9 cellular contexts compared by ENCODE assay signal in the genomic region with DNA sequence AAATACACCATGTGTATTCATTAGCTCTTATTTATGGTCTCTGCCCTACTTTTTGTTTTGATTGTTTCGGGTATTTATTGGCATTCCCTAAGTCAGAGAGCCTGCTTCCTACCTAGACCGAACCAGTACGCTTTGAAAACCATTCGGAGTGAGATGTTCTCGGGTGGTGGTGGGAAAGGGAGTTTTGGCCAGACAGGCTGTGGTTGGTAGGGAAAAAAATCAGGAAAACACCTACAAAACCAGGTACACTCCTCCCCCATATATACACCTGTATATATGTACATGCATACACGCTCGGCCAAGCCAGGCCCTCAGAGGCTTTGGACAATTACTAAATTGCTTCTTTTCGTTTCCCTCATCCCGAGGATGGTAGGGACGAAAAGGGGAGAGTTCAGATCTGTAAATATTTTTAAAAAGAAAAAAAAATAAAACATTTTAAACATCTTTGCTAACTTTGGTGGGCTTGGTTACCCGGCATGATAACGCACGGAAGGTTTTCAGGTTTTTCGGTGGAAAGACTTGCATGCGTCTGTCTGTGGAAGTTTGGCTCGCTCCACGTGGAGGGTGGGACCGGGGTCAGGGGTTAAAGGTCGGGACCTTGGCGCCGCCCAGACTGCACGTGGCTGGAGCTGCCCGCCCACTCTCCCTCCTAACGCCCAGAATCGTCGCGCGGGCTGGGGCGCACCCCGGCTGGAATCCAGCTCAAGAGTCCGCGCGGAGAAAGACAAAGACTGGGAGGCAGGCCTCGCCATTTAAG. TPM values are rescaled to one million over a fixed set of nuclear protein-coding genes. Genes with fewer than 3 reads are reported as not detected.
DNase-seq lines count a peak whose midpoint lies in the region; ATAC-seq and TF ChIP-seq lines count a peak whose summit lies in the region.
"Had no signal": no experiment of that assay in that cellular context is flagged by ENCODE, and none has a peak within 500 bp of the region (broad histone marks: within the 10 kb centered on the region; RNA-seq: fewer than 3 reads in every experiment).

No MANE protein-coding gene starts in this region.

- H3K9me3 ChIP-seq in iPS-18a (ENCODE audit: control insufficient read depth, low read depth, low read length) = no peaks in the 10 kb centered on the region

- POLR2A ChIA-PET in activated CD4-positive, alpha-beta T cell treated with anti-CD3 and anti-CD28 coated beads for 36 hours (lab: Charles Lee) = interaction anchor here (0.9 kb wide), 1 partner anchor 17 kb away, joined by 3 read pairs; no protein-coding TSS in a partner anchor

- peaks cover 51% of the 10 kb centered on the region for H3K4me1 ChIP-seq in iPS-18a (ENCODE audit: control insufficient read depth, low read depth, low read length)

- no peaks in the 10 kb centered on the region for H3K9me3 Mint-ChIP-seq in activated CD4-positive, alpha-beta T cell treated with anti-CD3 and anti-CD28 coated beads for 36 hours (ENCODE audit: low read depth)
- no peaks in the 10 kb centered on the region for H3K9me3 Mint-ChIP-seq in activated T-helper 1 cell treated with anti-CD3 and anti-CD28 coated beads, Interleukin-12 subunit alpha, Interleukin-12 subunit beta, Interleukin-2, Interleukin-4 antibody, amounts not matched to agents 30 ng/mL and 10 ng/mL and 1 ng/mL, durations not matched to agents 14 hours and 24 hours and 36 hours
- no peaks in the 10 kb centered on the region for H3K9me3 Mint-ChIP-seq in stimulated activated naive B cell treated with anti-CD40 and anti-IgM and Interleukin-4, amounts not matched to agents 10 μg/mL and 1 μg/mL and 100 μg/mL, for 72 hours

- H3K27me3 Mint-ChIP-seq in activated CD4-positive, alpha-beta T cell treated with anti-CD3 and anti-CD28 coated beads for 36 hours = peaks cover 29% of the 10 kb centered on the region
- peaks cover 36% of the 10 kb centered on the region for H3K27me3 Mint-ChIP-seq in activated T-helper 1 cell treated with anti-CD3 and anti-CD28 coated beads, Interleukin-12 subunit alpha, Interleukin-12 subunit beta, Interleukin-2, Interleukin-4 antibody, amounts not matched to agents 30 ng/mL and 10 ng/mL and 1 ng/mL, durations not matched to agents 14 hours and 24 hours and 36 hours (ENCODE audit: insufficient read depth)
- peaks cover 28 to 51% of the 10 kb centered on the region in 2 donors for H3K27me3 Mint-ChIP-seq in stimulated activated naive B cell treated with anti-CD40 and anti-IgM and Interleukin-4, amounts not matched to agents 10 μg/mL and 1 μg/mL and 100 μg/mL, for 72 hours

- peaks cover 11% of the 10 kb centered on the region for H3K36me3 Mint-ChIP-seq in activated CD4-positive, alpha-beta T cell treated with anti-CD3 and anti-CD28 coated beads for 36 hours (ENCODE audit: low read depth)
- H3K36me3 Mint-ChIP-seq in activated T-helper 1 cell treated with anti-CD3 and anti-CD28 coated beads, Interleukin-12 subunit alpha, Interleukin-12 subunit beta, Interleukin-2, Interleukin-4 antibody, amounts not matched to agents 30 ng/mL and 10 ng/mL and 1 ng/mL, durations not matched to agents 14 hours and 24 hours and 36 hours (ENCODE audit: low read depth) = peaks cover 10% of the 10 kb centered on the region
- H3K36me3 Mint-ChIP-seq in stimulated activated naive B cell treated with anti-CD40 and anti-IgM and Interleukin-4, amounts not matched to agents 10 μg/mL and 1 μg/mL and 100 μg/mL, for 72 hours = peaks cover 6 to 8% of the 10 kb centered on the region in 2 donors

- no peak overlapping the region for H3K27ac ChIP-seq in iPS-18a (ENCODE audit: low read length)

- peak overlapping the region; percentile 31 for H3K27ac Mint-ChIP-seq in activated CD4-positive, alpha-beta T cell treated with anti-CD3 and anti-CD28 coated beads for 36 hours
- H3K27ac Mint-ChIP-seq in activated T-helper 1 cell treated with anti-CD3 and anti-CD28 coated beads, Interleukin-12 subunit alpha, Interleukin-12 subunit beta, Interleukin-2, Interleukin-4 antibody, amounts not matched to agents 30 ng/mL and 10 ng/mL and 1 ng/mL, durations not matched to agents 14 hours and 24 hours and 36 hours = peak overlapping the region; percentile 56
- peak overlapping the region; percentile 65 for H3K27ac Mint-ChIP-seq in stimulated activated naive B cell treated with anti-CD40 and anti-IgM and Interleukin-4, amounts not matched to agents 10 μg/mL and 1 μg/mL and 100 μg/mL, for 72 hours

- peak overlapping the region; percentile 76 for H3K9ac ChIP-seq in iPS-18a (ENCODE audit: low read length)

- CTCF ChIA-PET in activated CD4-positive, alpha-beta T cell treated with anti-CD3 and anti-CD28 coated beads for 36 hours (lab: Charles Lee) = interaction anchor here (0.7 to 2.8 kb wide), 7 partner anchors 10 to 408 kb away, joined by 4 to 10 read pairs (median 6); no protein-coding TSS in a partner anchor

- DNase-seq in activated CD4-positive, alpha-beta T cell treated with anti-CD3 and anti-CD28 coated beads for 36 hours = no peak
- no peak for DNase-seq in activated CD4-positive, alpha-beta T cell treated with anti-CD3 and anti-CD28 coated beads for 1 hour
- DNase-seq in activated T-helper 1 cell treated with anti-CD3 and anti-CD28 coated beads, Interleukin-12 subunit alpha, Interleukin-12 subunit beta, Interleukin-2, Interleukin-4 antibody, amounts not matched to agents 30 ng/mL and 10 ng/mL and 1 ng/mL, durations not matched to agents 14 hours and 24 hours and 36 hours (ENCODE audit: low spot score) = no peak
- no peak for DNase-seq in stimulated activated naive B cell treated with anti-CD40 and anti-IgM and Interleukin-4, amounts not matched to agents 10 μg/mL and 1 μg/mL and 100 μg/mL, for 72 hours
- no peak for DNase-seq in omental fat pad (ENCODE audit: low spot score)
- no peak for DNase-seq in activated effector memory CD4-positive, alpha-beta T cell treated with Interleukin-2 at 50 U/mL for 16 hours

- H3K4me1 Mint-ChIP-seq in activated CD4-positive, alpha-beta T cell treated with anti-CD3 and anti-CD28 coated beads for 36 hours = peaks cover 57% of the 10 kb centered on the region
- H3K4me1 Mint-ChIP-seq in activated T-helper 1 cell treated with anti-CD3 and anti-CD28 coated beads, Interleukin-12 subunit alpha, Interleukin-12 subunit beta, Interleukin-2, Interleukin-4 antibody, amounts not matched to agents 30 ng/mL and 10 ng/mL and 1 ng/mL, durations not matched to agents 14 hours and 24 hours and 36 hours (ENCODE audit: low read depth) = peaks cover 37% of the 10 kb centered on the region
- H3K4me1 Mint-ChIP-seq in stimulated activated naive B cell treated with anti-CD40 and anti-IgM and Interleukin-4, amounts not matched to agents 10 μg/mL and 1 μg/mL and 100 μg/mL, for 72 hours = peaks cover 19 to 44% of the 10 kb centered on the region in 2 donors

- TF ChIP-seq CTCF in omental fat pad (IDR thresholded peaks at IDR 0.05) = no peak

- peak overlapping the region; percentile 60 for H3K4me3 Mint-ChIP-seq in activated CD4-positive, alpha-beta T cell treated with anti-CD3 and anti-CD28 coated beads for 36 hours
- H3K4me3 Mint-ChIP-seq in activated T-helper 1 cell treated with anti-CD3 and anti-CD28 coated beads, Interleukin-12 subunit alpha, Interleukin-12 subunit beta, Interleukin-2, Interleukin-4 antibody, amounts not matched to agents 30 ng/mL and 10 ng/mL and 1 ng/mL, durations not matched to agents 14 hours and 24 hours and 36 hours = peak overlapping the region; percentile 71
- peak overlapping the region; percentile 81 to 83 for H3K4me3 Mint-ChIP-seq in stimulated activated naive B cell treated with anti-CD40 and anti-IgM and Interleukin-4, amounts not matched to agents 10 μg/mL and 1 μg/mL and 100 μg/mL, for 72 hours

- ATAC-seq in activated CD4-positive, alpha-beta T cell treated with anti-CD3 and anti-CD28 coated beads for 36 hours = no peak
- no peak for ATAC-seq in stimulated activated naive B cell treated with anti-CD40 and anti-IgM and Interleukin-4, amounts not matched to agents 10 μg/mL and 1 μg/mL and 100 μg/mL, for 72 hours (replicated peaks)
- ATAC-seq in omental fat pad (ENCODE audit: low FRiP score) = no peak
- ATAC-seq in HG02763 (IDR thresholded peaks at IDR 0.05; ENCODE audit: unreplicated experiment) = no peak

- H3K4me3 ChIP-seq in iPS-18a (ENCODE audit: low read length) = peak overlapping the region; percentile 64

- H3K27me3 ChIP-seq in iPS-18a (ENCODE audit: control insufficient read depth, insufficient read depth, low read length) = peaks cover 84% of the 10 kb centered on the region

- peaks cover under 1% of the 10 kb centered on the region for H3K36me3 ChIP-seq in iPS-18a (ENCODE audit: control insufficient read depth, low read depth, low read length)

- intact Hi-C loops in activated CD4-positive, alpha-beta T cell treated with anti-CD3 and anti-CD28 coated beads for 36 hours (cut with DNase I, micrococcal nuclease) = loop anchor here (5.0 to 10.0 kb wide), 8 partner anchors 137 to 1767 kb away; a partner anchor contains a TSS
- intact Hi-C loops in activated T-helper 1 cell treated with anti-CD3 and anti-CD28 coated beads, Interleukin-12 subunit alpha, Interleukin-12 subunit beta, Interleukin-2, Interleukin-4 antibody, amounts not matched to agents 30 ng/mL and 10 ng/mL and 1 ng/mL, durations not matched to agents 14 hours and 24 hours and 36 hours (cut with micrococcal nuclease) = loop anchor here (5.0 to 10.0 kb wide), 4 partner anchors 1074 to 1574 kb away; a partner anchor contains a TSS

RNA-seq across cellular contexts. Expression of a gene that starts 2.5 kb away (rescaled TPM):
- total RNA-seq in activated CD4-positive, alpha-beta T cell treated with anti-CD3 and anti-CD28 coated beads for 36 hours = under 1 TPM; 0.18 to 0.28 TPM
- total RNA-seq in activated T-helper 1 cell treated with anti-CD3 and anti-CD28 coated beads, Interleukin-12 subunit alpha, Interleukin-12 subunit beta, Interleukin-2, Interleukin-4 antibody, amounts not matched to agents 30 ng/mL and 10 ng/mL and 1 ng/mL, durations not matched to agents 14 hours and 24 hours and 36 hours = not detected in 2 replicates
- not detected for total RNA-seq in omental fat pad
- total RNA-seq: activated CD8-positive, alpha-beta memory T cell treated with anti-CD3 and anti-CD28 coated beads for 36 hours had no signal

RNA-seq across cellular contexts. Expression of a gene that starts 3.8 kb away (rescaled TPM):
- total RNA-seq in activated CD4-positive, alpha-beta T cell treated with anti-CD3 and anti-CD28 coated beads for 36 hours = 100 to 1,000 TPM; 230 to 242 TPM
- 197 and 201 TPM in 2 replicates for total RNA-seq in activated T-helper 1 cell treated with anti-CD3 and anti-CD28 coated beads, Interleukin-12 subunit alpha, Interleukin-12 subunit beta, Interleukin-2, Interleukin-4 antibody, amounts not matched to agents 30 ng/mL and 10 ng/mL and 1 ng/mL, durations not matched to agents 14 hours and 24 hours and 36 hours
- 10 to 100 TPM; 66.6 to 94.9 (median 84.3) TPM for total RNA-seq in omental fat pad

RNA-seq across cellular contexts. Expression of a gene that starts 14.6 kb away (rescaled TPM):
- not detected for total RNA-seq in activated CD4-positive, alpha-beta T cell treated with anti-CD3 and anti-CD28 coated beads for 36 hours
- total RNA-seq in activated T-helper 1 cell treated with anti-CD3 and anti-CD28 coated beads, Interleukin-12 subunit alpha, Interleukin-12 subunit beta, Interleukin-2, Interleukin-4 antibody, amounts not matched to agents 30 ng/mL and 10 ng/mL and 1 ng/mL, durations not matched to agents 14 hours and 24 hours and 36 hours = not detected in 2 replicates
- 1 to 10 TPM in 1 of 4 donors, not detected in 3; 1.3 TPM for total RNA-seq in omental fat pad
